Comparison of ENCODE assay signal across 28 cellular contexts in genomic region chr1:108955111-108955510, GRCh38.
"Had no signal": no experiment of that assay in that cellular context is flagged by ENCODE, and none has a peak within 500 bp of the region (broad histone marks: within the 10 kb centered on the region; RNA-seq: fewer than 3 reads in every experiment).

No MANE protein-coding gene starts in this region.

- DNase-seq: activated CD4-positive, alpha-beta memory T cell treated with anti-CD3 and anti-CD28 coated beads for 36 hours; activated CD4-positive, alpha-beta T cell treated with anti-CD3 and anti-CD28 coated beads for 36 hours; activated CD4-positive, alpha-beta T cell treated with anti-CD3 and anti-CD28 coated beads, Interleukin-2, amount 10 ng/mL, durations not matched to agents 24 days and 14 days; activated CD4-positive, CD25-positive, alpha-beta regulatory T cell; activated CD4-positive, CD25-positive, alpha-beta regulatory T cell treated with anti-CD3 and anti-CD28 coated beads, Interleukin-2, amount 50 U/mL, for 72 hours; activated CD8-positive, alpha-beta memory T cell treated with anti-CD3 and anti-CD28 coated beads, Interleukin-2, amount 10 ng/mL, durations not matched to agents 7 days and 5 days; activated CD8-positive, alpha-beta memory T cell treated with anti-CD3 and anti-CD28 coated beads, Interleukin-2, amount 50 U/mL, for 4 hours; activated CD8-positive, alpha-beta T cell treated with anti-CD3 and anti-CD28 coated beads, Interleukin-2, amount 10 ng/mL, durations not matched to agents 7 days and 5 days; activated effector memory CD4-positive, alpha-beta T cell treated with anti-CD3 and anti-CD28 coated beads, Interleukin-2, amount 50 U/mL, for 16 hours; activated naive CD4-positive, alpha-beta T cell treated with anti-CD3 and anti-CD28 coated beads for 36 hours; activated T-cell treated with anti-CD3 and anti-CD28 coated beads, Interleukin-2, amount 50 U/mL, for 1 hour; activated T-cell treated with anti-CD3 and anti-CD28 coated beads, Interleukin-2, amount 50 U/mL, for 48 hours; central memory CD4-positive, alpha-beta T cell; cerebellar nuclear complex; colonic mucosa; effector CD8-positive, alpha-beta T cell; esophagus squamous epithelium; foreskin melanocyte; T1000 had no signal

- H3K27me3 Mint-ChIP-seq: activated CD4-positive, alpha-beta memory T cell treated with anti-CD3 and anti-CD28 coated beads for 36 hours; activated CD4-positive, alpha-beta T cell treated with anti-CD3 and anti-CD28 coated beads for 36 hours; activated naive CD8-positive, alpha-beta T cell; brain had no signal

- H3K27ac Mint-ChIP-seq: activated CD4-positive, alpha-beta memory T cell treated with anti-CD3 and anti-CD28 coated beads for 36 hours; activated CD4-positive, alpha-beta T cell treated with anti-CD3 and anti-CD28 coated beads for 36 hours; activated CD4-positive, alpha-beta T cell treated with anti-CD3 and anti-CD28 coated beads, Interleukin-2, amount 10 ng/mL, durations not matched to agents 24 days and 14 days; activated CD8-positive, alpha-beta memory T cell treated with anti-CD3 and anti-CD28 coated beads, Interleukin-2, amount 10 ng/mL, durations not matched to agents 7 days and 5 days; activated CD8-positive, alpha-beta T cell treated with anti-CD3 and anti-CD28 coated beads, Interleukin-2, amount 10 ng/mL, durations not matched to agents 7 days and 5 days; activated naive CD8-positive, alpha-beta T cell; activated T-helper 1 cell treated with anti-CD3 and anti-CD28 coated beads, Interleukin-12 subunit alpha, Interleukin-12 subunit beta, Interleukin-2, Interleukin-4 antibody, amounts not matched to agents 30 ng/mL and 10 ng/mL and 1 ng/mL, durations not matched to agents 14 hours and 24 hours and 36 hours; activated T-helper 2 cell treated with anti-CD3 and anti-CD28 coated beads, Interferon-gamma antibody, Interleukin-2, Interleukin-4, amounts not matched to agents 10 μg/mL and 5 μg/mL and 100 μg/mL, durations not matched to agents 14 hours and 24 hours and 36 hours had no signal

- H3K36me3 ChIP-seq: breast epithelium, cardiac muscle cell, colonic mucosa had no signal

- H3K4me3 ChIP-seq: ascending aorta, breast epithelium, cardiac muscle cell, colonic mucosa, esophagus squamous epithelium, gastroesophageal sphincter had no signal

- H3K4me1 ChIP-seq: ascending aorta, breast epithelium, colonic mucosa had no signal

- H3K9me3 Mint-ChIP-seq: activated CD4-positive, alpha-beta memory T cell treated with anti-CD3 and anti-CD28 coated beads for 36 hours; activated CD4-positive, alpha-beta T cell treated with anti-CD3 and anti-CD28 coated beads, Interleukin-2, amount 10 ng/mL, durations not matched to agents 24 days and 14 days; activated naive CD4-positive, alpha-beta T cell treated with anti-CD3 and anti-CD28 coated beads for 36 hours; activated T-helper 1 cell treated with anti-CD3 and anti-CD28 coated beads, Interleukin-12 subunit alpha, Interleukin-12 subunit beta, Interleukin-2, Interleukin-4 antibody, amounts not matched to agents 30 ng/mL and 10 ng/mL and 1 ng/mL, durations not matched to agents 14 hours and 24 hours and 36 hours had no signal

- H3K9me3 ChIP-seq: ascending aorta, breast epithelium, colonic mucosa, esophagus squamous epithelium, gastroesophageal sphincter had no signal

- H3K4me3 Mint-ChIP-seq: activated CD4-positive, alpha-beta memory T cell treated with anti-CD3 and anti-CD28 coated beads for 36 hours; activated CD4-positive, alpha-beta T cell treated with anti-CD3 and anti-CD28 coated beads for 36 hours; activated CD4-positive, alpha-beta T cell treated with anti-CD3 and anti-CD28 coated beads, Interleukin-2, amount 10 ng/mL, durations not matched to agents 24 days and 14 days; activated CD8-positive, alpha-beta memory T cell treated with anti-CD3 and anti-CD28 coated beads, Interleukin-2, amount 10 ng/mL, durations not matched to agents 7 days and 5 days; activated CD8-positive, alpha-beta T cell treated with anti-CD3 and anti-CD28 coated beads, Interleukin-2, amount 10 ng/mL, durations not matched to agents 7 days and 5 days; activated naive CD4-positive, alpha-beta T cell treated with anti-CD3 and anti-CD28 coated beads for 36 hours; activated naive CD8-positive, alpha-beta T cell; activated T-helper 1 cell treated with anti-CD3 and anti-CD28 coated beads, Interleukin-12 subunit alpha, Interleukin-12 subunit beta, Interleukin-2, Interleukin-4 antibody, amounts not matched to agents 30 ng/mL and 10 ng/mL and 1 ng/mL, durations not matched to agents 14 hours and 24 hours and 36 hours; brain had no signal

- ATAC-seq: activated CD4-positive, alpha-beta T cell treated with anti-CD3 and anti-CD28 coated beads for 36 hours; activated CD8-positive, alpha-beta memory T cell treated with anti-CD3 and anti-CD28 coated beads, Interleukin-2, amount 10 ng/mL, durations not matched to agents 7 days and 5 days; activated CD8-positive, alpha-beta T cell treated with anti-CD3 and anti-CD28 coated beads, Interleukin-2, amount 10 ng/mL, durations not matched to agents 7 days and 5 days; gastroesophageal sphincter had no signal

- H3K27me3 ChIP-seq: ascending aorta, breast epithelium, cardiac muscle cell, colonic mucosa, esophagus squamous epithelium, gastroesophageal sphincter had no signal

- H3K27ac ChIP-seq: ascending aorta, breast epithelium, cardiac muscle cell, colonic mucosa, epithelial cell of prostate, esophagus squamous epithelium, gastroesophageal sphincter had no signal
